Comparison of ENCODE assay signal across 18 cellular contexts in the genomic region with DNA sequence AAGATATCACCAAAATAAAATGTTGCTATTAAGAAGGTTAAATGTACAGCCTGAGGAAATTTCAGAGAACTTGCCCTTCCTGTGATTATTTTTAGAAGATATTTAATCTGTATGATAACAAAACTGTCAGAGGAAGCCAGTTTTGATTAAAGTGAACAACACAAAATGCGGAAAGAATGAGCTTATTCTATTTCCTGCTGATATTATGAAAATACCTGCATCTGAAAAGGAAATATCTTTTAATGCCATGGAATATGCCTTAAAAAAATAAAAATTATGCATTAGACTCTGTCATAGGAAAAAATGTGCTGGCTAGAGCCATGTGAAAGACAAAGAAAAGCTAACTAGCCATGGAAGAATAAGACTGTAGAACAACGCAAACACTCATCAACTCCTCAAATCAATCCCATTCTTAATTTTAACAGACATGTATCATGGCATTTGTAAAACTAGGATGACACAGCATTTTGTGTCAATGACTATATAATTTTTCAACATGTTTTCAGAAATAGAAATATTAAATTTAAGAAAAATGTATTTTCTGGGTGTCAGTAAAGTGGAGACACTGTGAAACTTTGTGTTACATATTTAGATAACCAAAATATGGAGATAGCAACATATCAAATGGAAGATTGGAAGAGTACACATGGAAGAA.
DNase-seq lines count a peak whose midpoint lies in the region; ATAC-seq and TF ChIP-seq lines count a peak whose summit lies in the region.
"Had no signal": no experiment of that assay in that cellular context is flagged by ENCODE, and none has a peak within 500 bp of the region (broad histone marks: within the 10 kb centered on the region; RNA-seq: fewer than 3 reads in every experiment).

No MANE protein-coding gene starts in this region.

- H3K36me3 ChIP-seq in BLaER1 (no peaks in the 10 kb centered on the region), psoas muscle (ENCODE audit: insufficient read depth in 1 of 2, low read depth in 1 of 2) (no peaks in the 10 kb centered on the region)
- H3K36me3 ChIP-seq: BE2C had no signal

- 74 to 88% (median 75%) methylated on average over 2 of the region's 2 CpGs for WGBS in psoas muscle, 3 donors

- H3K36me3 Mint-ChIP-seq in CD14-positive monocyte: no peaks in the 10 kb centered on the region
- H3K36me3 Mint-ChIP-seq: CD4-positive, alpha-beta memory T cell had no signal

- H3K4me3 ChIP-seq in BLaER1 (no peak overlapping the region), choroid plexus epithelial cell (ENCODE audit: low read depth, low read length) (no peak overlapping the region), psoas muscle (no peak overlapping the region)

- no peak overlapping the region for H3K9ac ChIP-seq in BLaER1

- peak overlapping the region; percentile 15 for H3K4me2 ChIP-seq in BLaER1

- peaks cover 9% of the 10 kb centered on the region for H3K4me1 ChIP-seq in BLaER1
- H3K4me1 ChIP-seq in psoas muscle: no peaks in the 10 kb centered on the region
- H3K4me1 ChIP-seq: BE2C had no signal

- no peaks in the 10 kb centered on the region for H3K4me1 Mint-ChIP-seq in CD14-positive monocyte
- H3K4me1 Mint-ChIP-seq: CD4-positive, alpha-beta memory T cell had no signal

- H3K27ac Mint-ChIP-seq in CD14-positive monocyte: no peak overlapping the region
- H3K27ac Mint-ChIP-seq: CD4-positive, alpha-beta memory T cell; HFFc6 had no signal

- H3K27me3 ChIP-seq in BLaER1 (no peaks in the 10 kb centered on the region), psoas muscle (ENCODE audit: insufficient read depth in 3 of 3, low read length in 2 of 3) (no peaks in the 10 kb centered on the region)
- H3K27me3 ChIP-seq: BE2C had no signal

- H3K9me3 Mint-ChIP-seq in CD14-positive monocyte: peaks cover 0 to 3% (median under 1%) of the 10 kb centered on the region in 7 donors

- H3K27ac ChIP-seq in BLaER1: no peak overlapping the region
- no peak overlapping the region for H3K27ac ChIP-seq in psoas muscle
- H3K27ac ChIP-seq: C4-2B had no signal

- intact Hi-C loops in psoas muscle (cut with DNase I) (no loop called here), CD14-positive monocyte (cut with micrococcal nuclease) (no loop called here)

- DNase-seq in choroid plexus epithelial cell (ENCODE audit: low read depth) (peak; percentile 4), glomerular endothelial cell (ENCODE audit: extremely low read depth, low read depth, low spot score) (peak; percentile 54), pulmonary artery endothelial cell (ENCODE audit: low read depth, low spot score) (peak; percentile 69), psoas muscle (no peak), mesenteric fat pad (ENCODE audit: low spot score) (no peak), CD14-positive monocyte (ENCODE audit: low spot score) (no peak)
- DNase-seq: ACHN; BE2C; CD4-positive, alpha-beta memory T cell; DMS153; DMS79; GDM1; GOT3; H7; HFFc6 had no signal

- no peak overlapping the region for H3K4me3 Mint-ChIP-seq in CD14-positive monocyte
- H3K4me3 Mint-ChIP-seq: CD4-positive, alpha-beta memory T cell; HFFc6 had no signal

- H3K27me3 Mint-ChIP-seq in CD14-positive monocyte (ENCODE audit: low read depth in 3 of 3): no peaks in the 10 kb centered on the region
- H3K27me3 Mint-ChIP-seq: CD4-positive, alpha-beta memory T cell had no signal

- H4K20me1 ChIP-seq in BLaER1: no peaks in the 10 kb centered on the region

- no peaks in the 10 kb centered on the region for H3K9me3 ChIP-seq in BLaER1
- peaks cover 2% of the 10 kb centered on the region for H3K9me3 ChIP-seq in psoas muscle
- H3K9me3 ChIP-seq: BE2C had no signal

- TF ChIP-seq CTCF in choroid plexus epithelial cell (conservative IDR thresholded peaks at IDR 0.05; ENCODE audit: low read depth, low read length) (no peak), psoas muscle (IDR thresholded peaks at IDR 0.05) (no peak), CD14-positive monocyte (IDR thresholded peaks at IDR 0.05) (no peak)

- ATAC-seq in psoas muscle: no peak
- ATAC-seq: HCT116 had no signal

Comparison
In these comparisons a context has a peak if more than half of its experiments do, and no peak if none do; other contexts are left out.
1. DNase-seq: peak in choroid plexus epithelial cell (single experiment), glomerular endothelial cell (single experiment) and pulmonary artery endothelial cell (single experiment); none in psoas muscle (0 of 2), mesenteric fat pad (single experiment) and CD14-positive monocyte (single experiment).